ENCODE assay signal across 22 cellular contexts in genomic region chr4:153602758-153603157, GRCh38.
"Had no signal": no experiment of that assay in that cellular context is flagged by ENCODE, and none has a peak within 500 bp of the region (broad histone marks: within the 10 kb centered on the region; RNA-seq: fewer than 3 reads in every experiment).

No MANE protein-coding gene starts in this region.

- FAIRE-seq: bronchial epithelial cell, colon, endometrium, islet of Langerhans had no signal

- DNase-seq: activated CD8-positive, alpha-beta memory T cell treated with anti-CD3 and anti-CD28 coated beads, Interleukin-2, amount 50 U/mL, for 48 hours; activated T-cell treated with anti-CD3 and anti-CD28 coated beads, Interleukin-2, amount 50 U/mL, for 4 hours; effector CD8-positive, alpha-beta T cell; esophagus squamous epithelium; foreskin melanocyte; left lung; lower lobe of right lung; mesendoderm; natural killer cell; occipital lobe; right cardiac atrium; spleen; stimulated activated naive CD4-positive, alpha-beta T cell; T-helper 9 cell; testis; transverse colon had no signal

- H3K4me3 Mint-ChIP-seq: activated T-cell treated with anti-CD3 and anti-CD28 coated beads, Interleukin-2, amount 50 U/mL, for 4 hours; natural killer cell; neural progenitor cell; WTC11 had no signal

- ATAC-seq: left lung, lower lobe of right lung, natural killer cell, right cardiac atrium, WTC11 had no signal

- H3K4me1 Mint-ChIP-seq: neural progenitor cell, WTC11 had no signal

- H3K27ac Mint-ChIP-seq: neural progenitor cell, WTC11 had no signal

- H3K9me3 Mint-ChIP-seq: activated T-cell treated with anti-CD3 and anti-CD28 coated beads, Interleukin-2, amount 50 U/mL, for 4 hours; natural killer cell; neural progenitor cell; WTC11 had no signal
